20 cellular contexts compared by ENCODE assay signal in the genomic region with DNA sequence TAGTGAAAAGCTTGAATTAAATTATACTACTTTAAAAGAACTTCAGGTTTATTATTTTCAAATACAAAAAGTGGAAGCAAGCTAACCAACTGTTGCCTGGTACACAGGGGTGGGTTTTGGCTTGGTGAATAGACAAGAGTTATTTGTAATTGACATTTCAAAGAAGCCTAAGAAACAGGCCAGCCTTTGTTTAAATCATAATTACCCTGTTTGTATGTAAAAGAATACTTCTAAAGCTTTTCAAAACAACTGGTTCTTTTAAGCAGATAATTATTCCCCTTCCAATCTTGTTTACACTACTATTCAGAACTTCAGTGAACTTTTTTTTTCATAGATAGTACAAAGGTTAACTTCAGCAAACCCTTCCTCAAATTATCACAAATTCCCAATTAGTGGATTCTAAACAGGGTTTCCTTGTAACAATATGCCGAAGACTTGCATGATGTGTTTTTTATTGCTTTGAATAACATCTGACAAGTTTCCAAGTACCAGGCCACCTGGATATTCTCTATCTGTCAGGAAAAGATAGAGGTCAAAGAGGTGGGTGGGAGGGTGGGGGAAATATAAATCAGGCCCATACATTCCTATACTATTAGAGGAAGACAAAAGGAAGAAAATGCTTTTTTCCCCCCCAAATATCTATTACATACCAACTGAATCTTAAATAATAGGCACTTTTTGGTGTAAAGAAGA.
DNase-seq lines count a peak whose midpoint lies in the region; ATAC-seq and TF ChIP-seq lines count a peak whose summit lies in the region.
"Had no signal": no experiment of that assay in that cellular context is flagged by ENCODE, and none has a peak within 500 bp of the region (broad histone marks: within the 10 kb centered on the region; RNA-seq: fewer than 3 reads in every experiment).

No MANE protein-coding gene starts in this region.

- no peak overlapping the region for H3K4me3 Mint-ChIP-seq in activated naive CD4-positive, alpha-beta T cell treated with anti-CD3 and anti-CD28 coated beads, Interleukin-2, amount 10 ng/mL, durations not matched to agents 7 days and 5 days
- no peak overlapping the region for H3K4me3 Mint-ChIP-seq in activated naive CD8-positive, alpha-beta T cell treated with anti-CD3 and anti-CD28 coated beads, Interleukin-2, amount 50 U/mL, for 24 hours
- H3K4me3 Mint-ChIP-seq: activated CD4-positive, alpha-beta memory T cell treated with anti-CD3 and anti-CD28 coated beads, Interleukin-2, amount 10 ng/mL, durations not matched to agents 7 days and 5 days; activated naive CD4-positive, alpha-beta T cell treated with anti-CD3 and anti-CD28 coated beads, Interleukin-2, amount 50 U/mL, for 24 hours; B cell; T-helper 17 cell; WTC11 had no signal

- no peaks in the 10 kb centered on the region for H3K36me3 Mint-ChIP-seq in activated naive CD4-positive, alpha-beta T cell treated with anti-CD3 and anti-CD28 coated beads, Interleukin-2, amount 10 ng/mL, durations not matched to agents 7 days and 5 days
- H3K36me3 Mint-ChIP-seq in activated naive CD8-positive, alpha-beta T cell treated with anti-CD3 and anti-CD28 coated beads, Interleukin-2, amount 50 U/mL, for 24 hours (ENCODE audit: low read depth): no peaks in the 10 kb centered on the region
- H3K36me3 Mint-ChIP-seq: activated naive CD4-positive, alpha-beta T cell treated with anti-CD3 and anti-CD28 coated beads, Interleukin-2, amount 50 U/mL, for 24 hours had no signal

- H3K9me3 ChIP-seq in HEK293 (ENCODE audit: control insufficient read depth, insufficient read depth, low read depth, low read length): no peaks in the 10 kb centered on the region
- H3K9me3 ChIP-seq: body of pancreas, testis had no signal

- no peak for TF ChIP-seq CTCF in HEK293 (tag by site-specific recombination; IDR thresholded peaks at IDR 0.05)

- POLR2A ChIA-PET in HEK293 (lab: Yijun Ruan, JAX): interaction anchor here (0.6 kb wide), 1 partner anchor 580 kb away, joined by 4 read pairs; no protein-coding TSS in a partner anchor

- DNase-seq in NCI-H748 treated with DMSO at 0.1 percent for 48 hours (lab: John Stamatoyannopoulos, UW): peak; percentile 27
- peak; percentile 81 for DNase-seq in epidermal melanocyte (ENCODE audit: insufficient read length, low spot score)
- DNase-seq in pons (ENCODE audit: low spot score): peak; percentile 94
- DNase-seq in GM19240 (ENCODE audit: insufficient read length, low spot score): no peak
- no peak for DNase-seq in activated naive CD4-positive, alpha-beta T cell treated with anti-CD3 and anti-CD28 coated beads, Interleukin-2, amount 10 ng/mL, durations not matched to agents 7 days and 5 days
- DNase-seq in activated naive CD8-positive, alpha-beta T cell treated with anti-CD3 and anti-CD28 coated beads, Interleukin-2, amount 50 U/mL, for 24 hours: no peak
- no peak for DNase-seq in stimulated activated CD4-positive, alpha-beta T cell treated with anti-CD3 and anti-CD28 coated beads, Interleukin-12 subunit alpha, Interleukin-12 subunit beta, amount 100 ng/mL, for 4 hours
- DNase-seq: activated CD4-positive, alpha-beta memory T cell treated with anti-CD3 and anti-CD28 coated beads, Interleukin-2, amount 10 ng/mL, durations not matched to agents 7 days and 5 days; activated T-cell treated with anti-CD3 and anti-CD28 coated beads, Interleukin-2, amount 50 U/mL, for 1 hour; body of pancreas; foreskin keratinocyte; left ventricle myocardium inferior; NCI-H187; occipital lobe; T-helper 17 cell; testis had no signal

- CTCF ChIA-PET in HEK293 (lab: Yijun Ruan, JAX): interaction anchor here (0.7 to 1.1 kb wide), 2 partner anchors 14 to 144 kb away, joined by 3 read pairs; no protein-coding TSS in a partner anchor
- CTCF ChIA-PET in activated naive CD4-positive, alpha-beta T cell treated with anti-CD3 and anti-CD28 coated beads, Interleukin-2, amount 10 ng/mL, durations not matched to agents 7 days and 5 days (lab: Charles Lee): no interaction called here

- no peak overlapping the region for H3K4me3 ChIP-seq in HEK293 (ENCODE audit: low read depth, low read length)
- H3K4me3 ChIP-seq: body of pancreas, left ventricle myocardium inferior, testis had no signal

- H3K4me1 ChIP-seq in HEK293 (ENCODE audit: control insufficient read depth, insufficient read depth, low read length): no peaks in the 10 kb centered on the region
- H3K4me1 ChIP-seq: foreskin keratinocyte, testis had no signal

- no peak for ATAC-seq in activated naive CD8-positive, alpha-beta T cell treated with anti-CD3 and anti-CD28 coated beads, Interleukin-2, amount 50 U/mL, for 24 hours
- ATAC-seq: body of pancreas, foreskin keratinocyte, T-helper 17 cell, WTC11 had no signal

- no peaks in the 10 kb centered on the region for H3K9me3 Mint-ChIP-seq in activated naive CD4-positive, alpha-beta T cell treated with anti-CD3 and anti-CD28 coated beads, Interleukin-2, amount 10 ng/mL, durations not matched to agents 7 days and 5 days
- H3K9me3 Mint-ChIP-seq in activated naive CD8-positive, alpha-beta T cell treated with anti-CD3 and anti-CD28 coated beads, Interleukin-2, amount 50 U/mL, for 24 hours: no peaks in the 10 kb centered on the region
- H3K9me3 Mint-ChIP-seq: activated CD4-positive, alpha-beta memory T cell treated with anti-CD3 and anti-CD28 coated beads, Interleukin-2, amount 10 ng/mL, durations not matched to agents 7 days and 5 days; activated naive CD4-positive, alpha-beta T cell treated with anti-CD3 and anti-CD28 coated beads, Interleukin-2, amount 50 U/mL, for 24 hours had no signal

- H3K27ac ChIP-seq in HEK293 (ENCODE audit: extremely low read depth, low read depth, low read length): no peak overlapping the region
- H3K27ac ChIP-seq: body of pancreas, foreskin keratinocyte, left ventricle myocardium inferior, testis had no signal

- H3K4me1 Mint-ChIP-seq in activated naive CD4-positive, alpha-beta T cell treated with anti-CD3 and anti-CD28 coated beads, Interleukin-2, amount 10 ng/mL, durations not matched to agents 7 days and 5 days: no peaks in the 10 kb centered on the region
- H3K4me1 Mint-ChIP-seq in activated naive CD8-positive, alpha-beta T cell treated with anti-CD3 and anti-CD28 coated beads, Interleukin-2, amount 50 U/mL, for 24 hours: no peaks in the 10 kb centered on the region
- H3K4me1 Mint-ChIP-seq: activated naive CD4-positive, alpha-beta T cell treated with anti-CD3 and anti-CD28 coated beads, Interleukin-2, amount 50 U/mL, for 24 hours had no signal

- H3K36me3 ChIP-seq in HEK293 (ENCODE audit: control insufficient read depth in 2 of 2, insufficient read depth in 1 of 2, low read length in 2 of 2): no peaks in the 10 kb centered on the region
- H3K36me3 ChIP-seq: left ventricle myocardium inferior had no signal

- H3K27me3 Mint-ChIP-seq in activated naive CD4-positive, alpha-beta T cell treated with anti-CD3 and anti-CD28 coated beads, Interleukin-2, amount 10 ng/mL, durations not matched to agents 7 days and 5 days: peaks cover 9% of the 10 kb centered on the region
- H3K27me3 Mint-ChIP-seq in activated naive CD8-positive, alpha-beta T cell treated with anti-CD3 and anti-CD28 coated beads, Interleukin-2, amount 50 U/mL, for 24 hours: no peaks in the 10 kb centered on the region
- H3K27me3 Mint-ChIP-seq: activated naive CD4-positive, alpha-beta T cell treated with anti-CD3 and anti-CD28 coated beads, Interleukin-2, amount 50 U/mL, for 24 hours had no signal

- no peak overlapping the region for H3K27ac Mint-ChIP-seq in activated naive CD4-positive, alpha-beta T cell treated with anti-CD3 and anti-CD28 coated beads, Interleukin-2, amount 10 ng/mL, durations not matched to agents 7 days and 5 days
- H3K27ac Mint-ChIP-seq in activated naive CD8-positive, alpha-beta T cell treated with anti-CD3 and anti-CD28 coated beads, Interleukin-2, amount 50 U/mL, for 24 hours: no peak overlapping the region
- H3K27ac Mint-ChIP-seq: activated CD4-positive, alpha-beta memory T cell treated with anti-CD3 and anti-CD28 coated beads, Interleukin-2, amount 10 ng/mL, durations not matched to agents 7 days and 5 days; activated naive CD4-positive, alpha-beta T cell treated with anti-CD3 and anti-CD28 coated beads, Interleukin-2, amount 50 U/mL, for 24 hours; B cell; T-helper 17 cell; WTC11 had no signal

TF ChIP-seq in HEK293, 187 proteins besides CTCF, POLR2A, EP300 and RAD21:
- 0 out of 2 replicates have a peak, but pooled peaks have one; percentile 11 for TF ChIP-seq SCRT2 (tag by site-specific recombination; IDR thresholded peaks at IDR 0.05)
- TF ChIP-seq, protein P1, sequence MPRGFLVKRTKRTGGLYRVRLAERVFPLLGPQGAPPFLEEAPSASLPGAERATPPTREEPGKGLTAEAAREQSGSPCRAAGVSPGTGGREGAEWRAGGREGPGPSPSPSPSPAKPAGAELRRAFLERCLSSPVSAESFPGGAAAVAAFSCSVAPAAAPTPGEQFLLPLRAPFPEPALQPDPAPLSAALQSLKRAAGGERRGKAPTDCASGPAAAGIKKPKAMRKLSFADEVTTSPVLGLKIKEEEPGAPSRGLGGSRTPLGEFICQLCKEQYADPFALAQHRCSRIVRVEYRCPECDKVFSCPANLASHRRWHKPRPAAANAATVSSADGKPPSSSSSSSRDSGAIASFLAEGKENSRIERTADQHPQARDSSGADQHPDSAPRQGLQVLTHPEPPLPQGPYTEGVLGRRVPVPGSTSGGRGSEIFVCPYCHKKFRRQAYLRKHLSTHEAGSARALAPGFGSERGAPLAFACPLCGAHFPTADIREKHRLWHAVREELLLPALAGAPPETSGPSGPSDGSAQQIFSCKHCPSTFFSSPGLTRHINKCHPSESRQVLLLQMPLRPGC (tag by site-specific recombination; IDR thresholded peaks at IDR 0.05): no peak

Comparison
In these comparisons a context has a peak if more than half of its experiments do, and no peak if none do; other contexts are left out.
1. DNase-seq: peak in NCI-H748 treated with DMSO at 0.1 percent for 48 hours (single experiment), epidermal melanocyte (single experiment) and pons (single experiment); none in GM19240 (single experiment), activated naive CD4-positive, alpha-beta T cell treated with anti-CD3 and anti-CD28 coated beads, Interleukin-2, amount 10 ng/mL, durations not matched to agents 7 days and 5 days (single experiment), activated naive CD8-positive, alpha-beta T cell treated with anti-CD3 and anti-CD28 coated beads, Interleukin-2, amount 50 U/mL, for 24 hours (single experiment) and stimulated activated CD4-positive, alpha-beta T cell treated with anti-CD3 and anti-CD28 coated beads, Interleukin-12 subunit alpha, Interleukin-12 subunit beta, amount 100 ng/mL, for 4 hours (single experiment).